19 cellular contexts compared by ENCODE assay signal in genomic region chr10:128151031-128151430, GRCh38. TPM values are rescaled to one million over a fixed set of nuclear protein-coding genes. Genes with fewer than 3 reads are reported as not detected.
A peak's percentile ranks its signal among the peaks of the same experiment; 100 is the strongest.
DNase-seq lines count a peak whose midpoint lies in the region; ATAC-seq, FAIRE-seq and TF ChIP-seq lines count a peak whose summit lies in the region.
"Had no signal": no experiment of that assay in that cellular context is flagged by ENCODE, and none has a peak within 500 bp of the region (broad histone marks: within the 10 kb centered on the region; RNA-seq: fewer than 3 reads in every experiment).

No MANE protein-coding gene starts in this region.

- CTCF ChIA-PET in H1 (lab: Charles Lee; ENCODE audit: partially characterized antibody), result interaction anchor here (0.7 to 2.1 kb wide), 19 partner anchors 12 to 135 kb away, joined by 3 to 9 read pairs (median 4); partner anchors contain the start of gene MKI67

- H3K4me1 Mint-ChIP-seq in activated T-cell treated with anti-CD3 and anti-CD28 coated beads, Interleukin-2, amount 50 U/mL, for 72 hours (ENCODE audit: low read depth), result peaks cover 21% of the 10 kb centered on the region
- peaks cover 10% of the 10 kb centered on the region for H3K4me1 Mint-ChIP-seq in T-helper 17 cell
- H3K4me1 Mint-ChIP-seq: mesothelial cell of epicardium had no signal

- no peak overlapping the region for H3K18ac ChIP-seq in H1 (ENCODE audit: extremely low read depth, low read length)

- H2AFZ ChIP-seq in H1 (ENCODE audit: low read length), result no peak overlapping the region

- H3K36me3 Mint-ChIP-seq in activated T-cell treated with anti-CD3 and anti-CD28 coated beads, Interleukin-2, amount 50 U/mL, for 72 hours (ENCODE audit: insufficient read depth in 2 of 2), result peaks cover 0 to 6% of the 10 kb centered on the region in 2 donors
- H3K36me3 Mint-ChIP-seq in T-helper 17 cell (ENCODE audit: low read depth), result no peaks in the 10 kb centered on the region
- H3K36me3 Mint-ChIP-seq: mesothelial cell of epicardium had no signal

- intact Hi-C loops in upper lobe of right lung (cut with DNase I), result no loop called here
- intact Hi-C loops in pancreas (cut with DNase I), result loop anchor here in 1 of 3 donors (10.0 kb wide), 1 partner anchor 76 kb away; no protein-coding TSS in a partner anchor

- H3K9ac ChIP-seq in H1 (replicated peaks in 1 of 4; ENCODE audit: extremely low read depth in 1 of 4, low read depth in 3 of 4, low read length in 3 of 4), result no peak overlapping the region

- no peak for ATAC-seq in activated T-cell treated with anti-CD3 and anti-CD28 coated beads, Interleukin-2, amount 50 U/mL, for 72 hours (replicated peaks in 1 of 2)
- ATAC-seq in T-helper 17 cell (no peak), upper lobe of right lung (no peak), pancreas (no peak)

- peaks cover 0 to 8% (median 2%) of the 10 kb centered on the region in 4 experiments; a peak in 3 of 7 replicates for H3K27me3 ChIP-seq in H1 (replicated peaks in 1 of 4; ENCODE audit: control insufficient read depth in 3 of 4, extremely low read depth in 1 of 4, insufficient read depth in 3 of 4, low read length in 3 of 4)
- H3K27me3 ChIP-seq in upper lobe of right lung, result peaks cover 19% of the 10 kb centered on the region
- H3K27me3 ChIP-seq in pancreas, result no peaks in the 10 kb centered on the region

- H3K27ac Mint-ChIP-seq in activated T-cell treated with anti-CD3 and anti-CD28 coated beads, Interleukin-2, amount 50 U/mL, for 72 hours, result no peak overlapping the region
- H3K27ac Mint-ChIP-seq in T-helper 17 cell, result no peak overlapping the region
- H3K27ac Mint-ChIP-seq: mesothelial cell of epicardium had no signal

- H3K9me3 ChIP-seq in T-helper 17 cell (ENCODE audit: control insufficient read depth, low read length, poor library complexity, severe bottlenecking) (no peaks in the 10 kb centered on the region), H1 (ENCODE audit: insufficient read depth in 2 of 2, low read depth in 1 of 2, low read length in 1 of 2) (no peaks in the 10 kb centered on the region), upper lobe of right lung (no peaks in the 10 kb centered on the region), pancreas (no peaks in the 10 kb centered on the region)
- H3K9me3 ChIP-seq: adrenal gland had no signal

- H3K56ac ChIP-seq in H1 (replicated peaks; ENCODE audit: insufficient read length, low read depth, low read length), result no peak overlapping the region

- no peaks in the 10 kb centered on the region for H4K20me1 ChIP-seq in H1 (replicated peaks in 1 of 2; ENCODE audit: control insufficient read depth in 1 of 2, insufficient read depth in 2 of 2, low read length in 2 of 2)

- WGBS in H1 (ENCODE audit: extremely low coverage in 1 of 2, insufficient coverage in 1 of 2, insufficient read length in 1 of 2, insufficient replicate concordance in 2 of 2, low coverage in 1 of 2, low lambda C conversion rate in 2 of 2, missing lambda C conversion rate in 1 of 2), 2 experiments, result 92% methylated on average over 8 of the region's 8 CpGs; no CpG with 5 or more reads in 1 of the 2 experiments
- WGBS in pancreas, 2 donors, result 84 to 90% methylated on average over 8 of the region's 8 CpGs

- TF ChIP-seq POLR2A in H1 (IDR thresholded peaks at IDR 0.05; ENCODE audit: control extremely low read depth in 1 of 2, low read depth in 2 of 2, low read length in 2 of 2), result no peak

- TF ChIP-seq CTCF in H1 (IDR thresholded peaks at IDR 0.05; ENCODE audit: control extremely low read depth in 1 of 3, insufficient read depth in 1 of 3, low read depth in 1 of 3, low read length in 3 of 3) (no peak), upper lobe of right lung (IDR thresholded peaks at IDR 0.05) (no peak), pancreas (IDR thresholded peaks at IDR 0.05) (no peak)

- no peak for DNase-seq in activated T-cell treated with anti-CD3 and anti-CD28 coated beads, Interleukin-2, amount 50 U/mL, for 72 hours
- DNase-seq in activated T-cell treated with anti-CD3 and anti-CD28 coated beads for 4 hours (no peak), T-helper 17 cell (no peak), H1 (ENCODE audit: low read depth in 1 of 2, low spot score in 2 of 2) (no peak), retina (peak; percentile 21), upper lobe of right lung (no peak), pancreas (no peak), NCI-H2107 (lab: John Stamatoyannopoulos, UW) (no peak)
- DNase-seq: adrenal gland; cerebellar nuclear complex; GDM1; hypothalamus; NCI-H1436 treated with DMSO at 0.1 percent for 48 hours; occipital lobe; stimulated activated CD4-positive, alpha-beta T cell treated with anti-CD3 and anti-CD28 coated beads, Interleukin-2, amount 100 ng/mL, for 48 hours had no signal

- H2AK5ac ChIP-seq in H1 (ENCODE audit: low read depth, low read length), result no peak overlapping the region

- no peak overlapping the region for H3K4me3 ChIP-seq in H1 (ENCODE audit: extremely low read depth in 1 of 4, insufficient read depth in 2 of 4, low read depth in 3 of 4, low read length in 4 of 4)
- no peak overlapping the region for H3K4me3 ChIP-seq in upper lobe of right lung
- no peak overlapping the region for H3K4me3 ChIP-seq in pancreas
- H3K4me3 ChIP-seq: GM12878 had no signal

- H3K79me1 ChIP-seq in H1 (ENCODE audit: low read depth, low read length), result no peaks in the 10 kb centered on the region

- peaks cover 6% of the 10 kb centered on the region; the same call in 1 of the 2 replicates for H3K23me2 ChIP-seq in H1 (ENCODE audit: low read depth, low read length)

- no peak overlapping the region for H3K4ac ChIP-seq in H1 (replicated peaks; ENCODE audit: insufficient read length, low read depth, low read length)

- FAIRE-seq in H1 (lab: Jason Lieb, UNC) (no peak), pancreas (lab: Jason Lieb, UNC) (no peak)
- FAIRE-seq: D721Med, endometrium, GM12878 had no signal

- no peaks in the 10 kb centered on the region for H3K36me3 ChIP-seq in H1 (ENCODE audit: control insufficient read depth in 2 of 4, insufficient read depth in 4 of 4, low read length in 3 of 4)
- H3K36me3 ChIP-seq in upper lobe of right lung, result no peaks in the 10 kb centered on the region
- H3K36me3 ChIP-seq in pancreas, result no peaks in the 10 kb centered on the region
- H3K36me3 ChIP-seq: adrenal gland had no signal

- H4K8ac ChIP-seq in H1 (ENCODE audit: extremely low read depth, insufficient read depth, low read length), result no peak overlapping the region

- TF ChIP-seq RAD21 in H1 (IDR thresholded peaks at IDR 0.05 in 1 of 2, conservative IDR thresholded peaks at IDR 0.05 in 1 of 2; ENCODE audit: low read depth in 2 of 2, low read length in 2 of 2), result no peak

- no peak overlapping the region for H4K91ac ChIP-seq in H1 (replicated peaks; ENCODE audit: insufficient read length, low read length)

- 0 out of 2 replicates have a peak overlapping the region, but pooled peaks have one; percentile 1 for H2BK15ac ChIP-seq in H1 (ENCODE audit: low read length)

- H4K5ac ChIP-seq in H1 (ENCODE audit: insufficient read length, low read depth, low read length), result no peak overlapping the region

- peaks cover under 1 to 6% of the 10 kb centered on the region in 2 donors for H3K9me3 Mint-ChIP-seq in activated T-cell treated with anti-CD3 and anti-CD28 coated beads, Interleukin-2, amount 50 U/mL, for 72 hours
- H3K9me3 Mint-ChIP-seq: mesothelial cell of epicardium had no signal

- peak overlapping the region; percentile 77 to 86 for H3K4me3 Mint-ChIP-seq in activated T-cell treated with anti-CD3 and anti-CD28 coated beads, Interleukin-2, amount 50 U/mL, for 72 hours
- peak overlapping the region; percentile 77 for H3K4me3 Mint-ChIP-seq in T-helper 17 cell

- POLR2A ChIA-PET in H1 (lab: Charles Lee; ENCODE audit: partially characterized antibody), result no interaction called here

- peaks cover 0 to 4% (median under 1%) of the 10 kb centered on the region in 4 experiments; a peak in 3 of 7 replicates for H3K4me1 ChIP-seq in H1 (replicated peaks in 1 of 4; ENCODE audit: control insufficient read depth in 3 of 4, insufficient read depth in 4 of 4, low read length in 3 of 4)
- peaks cover 4% of the 10 kb centered on the region for H3K4me1 ChIP-seq in upper lobe of right lung
- H3K4me1 ChIP-seq in pancreas, result no peaks in the 10 kb centered on the region

- H3K79me2 ChIP-seq in H1 (ENCODE audit: control insufficient read depth in 1 of 2, insufficient read depth in 2 of 2, low read length in 2 of 2), result no peaks in the 10 kb centered on the region

- H3K23ac ChIP-seq in H1 (ENCODE audit: insufficient read length), result no peak overlapping the region

- no peak overlapping the region for H2BK5ac ChIP-seq in H1 (ENCODE audit: low read depth, low read length)

- H2BK120ac ChIP-seq in H1 (replicated peaks; ENCODE audit: low read depth, low read length), result no peak overlapping the region

- H2BK12ac ChIP-seq in H1 (ENCODE audit: low read depth, low read length), result no peak overlapping the region

- H3K27ac ChIP-seq in H1 (ENCODE audit: low read depth, low read length) (no peak overlapping the region), upper lobe of right lung (no peak overlapping the region), pancreas (no peak overlapping the region)
- H3K27ac ChIP-seq: adrenal gland had no signal

- peaks cover 8% of the 10 kb centered on the region for H3K27me3 Mint-ChIP-seq in activated T-cell treated with anti-CD3 and anti-CD28 coated beads, Interleukin-2, amount 50 U/mL, for 72 hours (ENCODE audit: low read depth)
- peaks cover 17% of the 10 kb centered on the region for H3K27me3 Mint-ChIP-seq in T-helper 17 cell

- H2BK20ac ChIP-seq in H1 (ENCODE audit: low read length), result no peak overlapping the region

- H3K4me2 ChIP-seq in H1 (ENCODE audit: insufficient read depth in 1 of 2, low read depth in 2 of 2, low read length in 2 of 2), result peak overlapping the region in 1 of 2 experiments; percentile 30; a peak in 1 of 4 replicates

- H3K14ac ChIP-seq in H1 (ENCODE audit: insufficient read length), result no peak overlapping the region

- TF ChIP-seq EP300 in H1 (IDR thresholded peaks at IDR 0.05; ENCODE audit: borderline replicate concordance in 1 of 2, low read depth in 2 of 2, low read length in 2 of 2), result no peak

TF ChIP-seq in H1, 55 proteins besides CTCF, POLR2A, EP300 and RAD21 (continues in another document):
- TF ChIP-seq BRCA1 (IDR thresholded peaks at IDR 0.05; ENCODE audit: low read depth, low read length) (no peak), JUND (IDR thresholded peaks at IDR 0.05; ENCODE audit: low read length) (no peak)

RNA-seq across cellular contexts. Expression of gene MKI67, which starts 24.8 kb away (rescaled TPM):
- total RNA-seq in activated T-cell treated with anti-CD3 and anti-CD28 coated beads, Interleukin-2, amount 50 U/mL, for 72 hours, result 100 to 1,000 TPM; 217 to 249 TPM
- total RNA-seq in T-helper 17 cell (1 to 10 TPM; 1.3 to 1.8 TPM), upper lobe of right lung (2.1 TPM), pancreas (1 to 10 TPM in 2 of 6 donors, under 1 TPM in 4; under 0.01 to 3.1 (median 0.60) TPM)
- 83.3 and 85.1 TPM in 2 replicates for total RNA-seq in H1 (2021; fragmentation: NEBNext Ultra II Directional; extraction: Animal tissue kit (Norgen Biotek cat#: 25700))
- polyA plus RNA-seq in H1 (2011; rRNA removed) (13.0 and 15.8 TPM in 2 replicates), pancreas (under 1 TPM; 0.02 to 0.11 TPM)
- 16.1 TPM for polyA plus RNA-seq in H1 (2011; cell fraction: cytosol; rRNA removed)
- polyA plus RNA-seq in H1 (2011; cell fraction: nucleus; rRNA removed), result 49.0 TPM
- 30.5 to 46.1 TPM (median 38.1 TPM) in 4 replicates for polyA plus RNA-seq in H1 (2012, experiment 1 of 2)
- polyA plus RNA-seq in H1 (2012, experiment 2 of 2), result 2.3 TPM
- polyA plus RNA-seq in H1 (2013, experiment 1 of 2), result 51.4 TPM
- 46.2 TPM for polyA plus RNA-seq in H1 (2013, experiment 2 of 2)
- polyA minus RNA-seq in H1 (2011; rRNA and poly(A)+ RNA removed), result 23.9 and 34.5 TPM in 2 replicates
- polyA minus RNA-seq in H1 (2011; cell fraction: cytosol; rRNA and poly(A)+ RNA removed), result 30.2 TPM
- 70.5 TPM for polyA minus RNA-seq in H1 (2011; cell fraction: nucleus; rRNA and poly(A)+ RNA removed)

Comparison
In these comparisons a context has a peak if more than half of its experiments do, and no peak if none do; other contexts are left out.
1. RNA of gene MKI67, which starts 24.8 kb away (total RNA-seq): 217 to 249 TPM in activated T-cell treated with anti-CD3 and anti-CD28 coated beads, Interleukin-2, amount 50 U/mL, for 72 hours and 83.3 to 85.1 TPM in H1; 2.1 TPM in upper lobe of right lung (single experiment), 1.3 to 1.8 TPM in T-helper 17 cell and under 0.01 to 3.1 TPM in pancreas; every median in the first group is over 10 times any median in the second.